1 cellular context compared by ENCODE assay signal in the genomic region with DNA sequence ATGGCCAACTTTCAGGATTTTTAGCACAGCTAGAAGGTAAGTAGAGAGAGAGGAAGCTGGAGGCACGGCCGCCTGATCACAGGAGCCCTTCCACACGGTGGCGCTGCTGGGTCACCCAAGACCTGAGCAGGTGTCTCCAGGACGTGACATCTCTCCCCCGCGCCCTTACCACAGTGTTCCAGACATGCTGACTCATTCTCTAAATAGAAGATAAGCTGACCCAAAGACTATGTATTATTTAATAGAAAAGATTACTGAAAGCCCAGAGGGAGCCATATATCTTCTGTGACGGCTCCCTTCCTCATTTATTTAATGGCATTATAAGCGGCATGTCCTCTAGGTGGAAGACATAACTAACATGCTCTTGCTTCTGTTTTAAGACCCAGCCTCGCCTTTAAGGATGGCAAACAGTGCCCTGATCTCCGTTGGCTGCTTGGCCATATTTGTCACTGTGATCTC.
A peak's percentile ranks its signal among the peaks of the same experiment; 100 is the strongest.
TF ChIP-seq lines count a peak whose summit lies in the region.

No MANE protein-coding gene starts in this region.

TF ChIP-seq in HepG2, 621 proteins besides CTCF, POLR2A, EP300 and RAD21 (continued from another document and continues in another):
- TF ChIP-seq, protein P1, sequence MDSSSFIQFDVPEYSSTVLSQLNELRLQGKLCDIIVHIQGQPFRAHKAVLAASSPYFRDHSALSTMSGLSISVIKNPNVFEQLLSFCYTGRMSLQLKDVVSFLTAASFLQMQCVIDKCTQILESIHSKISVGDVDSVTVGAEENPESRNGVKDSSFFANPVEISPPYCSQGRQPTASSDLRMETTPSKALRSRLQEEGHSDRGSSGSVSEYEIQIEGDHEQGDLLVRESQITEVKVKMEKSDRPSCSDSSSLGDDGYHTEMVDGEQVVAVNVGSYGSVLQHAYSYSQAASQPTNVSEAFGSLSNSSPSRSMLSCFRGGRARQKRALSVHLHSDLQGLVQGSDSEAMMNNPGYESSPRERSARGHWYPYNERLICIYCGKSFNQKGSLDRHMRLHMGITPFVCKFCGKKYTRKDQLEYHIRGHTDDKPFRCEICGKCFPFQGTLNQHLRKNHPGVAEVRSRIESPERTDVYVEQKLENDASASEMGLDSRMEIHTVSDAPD (CRISPR knock-in tag; IDR thresholded peaks at IDR 0.05), result no peak
- TF ChIP-seq, protein P2, sequence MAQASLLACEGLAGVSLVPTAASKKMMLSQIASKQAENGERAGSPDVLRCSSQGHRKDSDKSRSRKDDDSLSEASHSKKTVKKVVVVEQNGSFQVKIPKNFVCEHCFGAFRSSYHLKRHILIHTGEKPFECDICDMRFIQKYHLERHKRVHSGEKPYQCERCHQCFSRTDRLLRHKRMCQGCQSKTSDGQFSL (CRISPR knock-in tag; IDR thresholded peaks at IDR 0.05), result no peak
- no peak for TF ChIP-seq SMARCE1 (IDR thresholded peaks at IDR 0.05; ENCODE audit: borderline replicate concordance)
- TF ChIP-seq ZNF749 (CRISPR knock-in tag; IDR thresholded peaks at IDR 0.05; ENCODE audit: borderline replicate concordance), result no peak
- TF ChIP-seq MXD4 (CRISPR knock-in tag; IDR thresholded peaks at IDR 0.05), result no peak; the same call in 1 of the 2 replicates
- TF ChIP-seq ZNF138 (CRISPR knock-in tag; IDR thresholded peaks at IDR 0.05; ENCODE audit: low read depth), result no peak
- TF ChIP-seq, protein P3, sequence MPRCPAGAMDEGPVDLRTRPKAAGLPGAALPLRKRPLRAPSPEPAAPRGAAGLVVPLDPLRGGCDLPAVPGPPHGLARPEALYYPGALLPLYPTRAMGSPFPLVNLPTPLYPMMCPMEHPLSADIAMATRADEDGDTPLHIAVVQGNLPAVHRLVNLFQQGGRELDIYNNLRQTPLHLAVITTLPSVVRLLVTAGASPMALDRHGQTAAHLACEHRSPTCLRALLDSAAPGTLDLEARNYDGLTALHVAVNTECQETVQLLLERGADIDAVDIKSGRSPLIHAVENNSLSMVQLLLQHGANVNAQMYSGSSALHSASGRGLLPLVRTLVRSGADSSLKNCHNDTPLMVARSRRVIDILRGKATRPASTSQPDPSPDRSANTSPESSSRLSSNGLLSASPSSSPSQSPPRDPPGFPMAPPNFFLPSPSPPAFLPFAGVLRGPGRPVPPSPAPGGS (CRISPR knock-in tag; IDR thresholded peaks at IDR 0.05), result no peak
- TF ChIP-seq, protein P4, sequence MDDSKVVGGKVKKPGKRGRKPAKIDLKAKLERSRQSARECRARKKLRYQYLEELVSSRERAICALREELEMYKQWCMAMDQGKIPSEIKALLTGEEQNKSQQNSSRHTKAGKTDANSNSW (CRISPR knock-in tag; IDR thresholded peaks at IDR 0.05; ENCODE audit: borderline replicate concordance), result no peak
- no peak for TF ChIP-seq ZNF558 (CRISPR knock-in tag; IDR thresholded peaks at IDR 0.05; ENCODE audit: borderline replicate concordance)
- TF ChIP-seq, protein P5, sequence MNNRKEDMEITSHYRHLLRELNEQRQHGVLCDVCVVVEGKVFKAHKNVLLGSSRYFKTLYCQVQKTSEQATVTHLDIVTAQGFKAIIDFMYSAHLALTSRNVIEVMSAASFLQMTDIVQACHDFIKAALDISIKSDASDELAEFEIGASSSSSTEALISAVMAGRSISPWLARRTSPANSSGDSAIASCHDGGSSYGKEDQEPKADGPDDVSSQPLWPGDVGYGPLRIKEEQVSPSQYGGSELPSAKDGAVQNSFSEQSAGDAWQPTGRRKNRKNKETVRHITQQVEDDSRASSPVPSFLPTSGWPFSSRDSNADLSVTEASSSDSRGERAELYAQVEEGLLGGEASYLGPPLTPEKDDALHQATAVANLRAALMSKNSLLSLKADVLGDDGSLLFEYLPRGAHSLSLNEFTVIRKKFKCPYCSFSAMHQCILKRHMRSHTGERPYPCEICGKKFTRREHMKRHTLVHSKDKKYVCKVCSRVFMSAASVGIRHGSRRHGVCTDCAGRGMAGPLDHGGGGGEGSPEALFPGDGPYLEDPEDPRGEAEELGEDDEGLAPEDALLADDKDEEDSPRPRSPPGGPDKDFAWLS (CRISPR knock-in tag; IDR thresholded peaks at IDR 0.05; ENCODE audit: borderline replicate concordance), result no peak
- TF ChIP-seq, protein P6, sequence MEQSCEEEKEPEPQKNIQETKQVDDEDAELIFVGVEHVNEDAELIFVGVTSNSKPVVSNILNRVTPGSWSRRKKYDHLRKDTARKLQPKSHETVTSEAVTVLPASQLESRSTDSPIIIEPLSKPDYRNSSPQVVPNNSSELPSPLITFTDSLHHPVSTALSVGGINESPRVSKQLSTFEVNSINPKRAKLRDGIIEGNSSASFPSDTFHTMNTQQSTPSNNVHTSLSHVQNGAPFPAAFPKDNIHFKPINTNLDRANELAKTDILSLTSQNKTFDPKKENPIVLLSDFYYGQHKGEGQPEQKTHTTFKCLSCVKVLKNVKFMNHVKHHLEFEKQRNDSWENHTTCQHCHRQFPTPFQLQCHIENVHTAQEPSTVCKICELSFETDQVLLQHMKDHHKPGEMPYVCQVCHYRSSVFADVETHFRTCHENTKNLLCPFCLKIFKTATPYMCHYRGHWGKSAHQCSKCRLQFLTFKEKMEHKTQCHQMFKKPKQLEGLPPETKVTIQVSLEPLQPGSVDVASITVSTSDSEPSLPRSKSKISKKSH (CRISPR knock-in tag; IDR thresholded peaks at IDR 0.05; ENCODE audit: borderline replicate concordance), result no peak
- TF ChIP-seq ARNTL (CRISPR knock-in tag; IDR thresholded peaks at IDR 0.05), result peak; percentile 18; the same call in 1 of the 2 replicates
- TF ChIP-seq, protein P7, sequence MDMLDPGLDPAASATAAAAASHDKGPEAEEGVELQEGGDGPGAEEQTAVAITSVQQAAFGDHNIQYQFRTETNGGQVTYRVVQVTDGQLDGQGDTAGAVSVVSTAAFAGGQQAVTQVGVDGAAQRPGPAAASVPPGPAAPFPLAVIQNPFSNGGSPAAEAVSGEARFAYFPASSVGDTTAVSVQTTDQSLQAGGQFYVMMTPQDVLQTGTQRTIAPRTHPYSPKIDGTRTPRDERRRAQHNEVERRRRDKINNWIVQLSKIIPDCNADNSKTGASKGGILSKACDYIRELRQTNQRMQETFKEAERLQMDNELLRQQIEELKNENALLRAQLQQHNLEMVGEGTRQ (IDR thresholded peaks at IDR 0.05; ENCODE audit: low read depth, low read length), result no peak
- TF ChIP-seq, protein P7 (CRISPR knock-in tag; IDR thresholded peaks at IDR 0.05; ENCODE audit: borderline replicate concordance), result no peak
- TF ChIP-seq, protein P8, sequence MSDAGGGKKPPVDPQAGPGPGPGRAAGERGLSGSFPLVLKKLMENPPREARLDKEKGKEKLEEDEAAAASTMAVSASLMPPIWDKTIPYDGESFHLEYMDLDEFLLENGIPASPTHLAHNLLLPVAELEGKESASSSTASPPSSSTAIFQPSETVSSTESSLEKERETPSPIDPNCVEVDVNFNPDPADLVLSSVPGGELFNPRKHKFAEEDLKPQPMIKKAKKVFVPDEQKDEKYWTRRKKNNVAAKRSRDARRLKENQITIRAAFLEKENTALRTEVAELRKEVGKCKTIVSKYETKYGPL (CRISPR knock-in tag; IDR thresholded peaks at IDR 0.05), result no peak
- peak; percentile 92 for TF ChIP-seq FOSL2 (CRISPR knock-in tag; IDR thresholded peaks at IDR 0.05)
- TF ChIP-seq, protein P9, sequence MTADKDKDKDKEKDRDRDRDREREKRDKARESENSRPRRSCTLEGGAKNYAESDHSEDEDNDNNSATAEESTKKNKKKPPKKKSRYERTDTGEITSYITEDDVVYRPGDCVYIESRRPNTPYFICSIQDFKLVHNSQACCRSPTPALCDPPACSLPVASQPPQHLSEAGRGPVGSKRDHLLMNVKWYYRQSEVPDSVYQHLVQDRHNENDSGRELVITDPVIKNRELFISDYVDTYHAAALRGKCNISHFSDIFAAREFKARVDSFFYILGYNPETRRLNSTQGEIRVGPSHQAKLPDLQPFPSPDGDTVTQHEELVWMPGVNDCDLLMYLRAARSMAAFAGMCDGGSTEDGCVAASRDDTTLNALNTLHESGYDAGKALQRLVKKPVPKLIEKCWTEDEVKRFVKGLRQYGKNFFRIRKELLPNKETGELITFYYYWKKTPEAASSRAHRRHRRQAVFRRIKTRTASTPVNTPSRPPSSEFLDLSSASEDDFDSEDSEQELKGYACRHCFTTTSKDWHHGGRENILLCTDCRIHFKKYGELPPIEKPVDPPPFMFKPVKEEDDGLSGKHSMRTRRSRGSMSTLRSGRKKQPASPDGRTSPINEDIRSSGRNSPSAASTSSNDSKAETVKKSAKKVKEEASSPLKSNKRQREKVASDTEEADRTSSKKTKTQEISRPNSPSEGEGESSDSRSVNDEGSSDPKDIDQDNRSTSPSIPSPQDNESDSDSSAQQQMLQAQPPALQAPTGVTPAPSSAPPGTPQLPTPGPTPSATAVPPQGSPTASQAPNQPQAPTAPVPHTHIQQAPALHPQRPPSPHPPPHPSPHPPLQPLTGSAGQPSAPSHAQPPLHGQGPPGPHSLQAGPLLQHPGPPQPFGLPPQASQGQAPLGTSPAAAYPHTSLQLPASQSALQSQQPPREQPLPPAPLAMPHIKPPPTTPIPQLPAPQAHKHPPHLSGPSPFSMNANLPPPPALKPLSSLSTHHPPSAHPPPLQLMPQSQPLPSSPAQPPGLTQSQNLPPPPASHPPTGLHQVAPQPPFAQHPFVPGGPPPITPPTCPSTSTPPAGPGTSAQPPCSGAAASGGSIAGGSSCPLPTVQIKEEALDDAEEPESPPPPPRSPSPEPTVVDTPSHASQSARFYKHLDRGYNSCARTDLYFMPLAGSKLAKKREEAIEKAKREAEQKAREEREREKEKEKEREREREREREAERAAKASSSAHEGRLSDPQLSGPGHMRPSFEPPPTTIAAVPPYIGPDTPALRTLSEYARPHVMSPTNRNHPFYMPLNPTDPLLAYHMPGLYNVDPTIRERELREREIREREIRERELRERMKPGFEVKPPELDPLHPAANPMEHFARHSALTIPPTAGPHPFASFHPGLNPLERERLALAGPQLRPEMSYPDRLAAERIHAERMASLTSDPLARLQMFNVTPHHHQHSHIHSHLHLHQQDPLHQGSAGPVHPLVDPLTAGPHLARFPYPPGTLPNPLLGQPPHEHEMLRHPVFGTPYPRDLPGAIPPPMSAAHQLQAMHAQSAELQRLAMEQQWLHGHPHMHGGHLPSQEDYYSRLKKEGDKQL (CRISPR knock-in tag; IDR thresholded peaks at IDR 0.05; ENCODE audit: low read depth), result no peak
- no peak for TF ChIP-seq ZSCAN12 (CRISPR knock-in tag; IDR thresholded peaks at IDR 0.05)
- no peak for TF ChIP-seq RCOR2 (CRISPR knock-in tag; IDR thresholded peaks at IDR 0.05)
- TF ChIP-seq, protein P10, sequence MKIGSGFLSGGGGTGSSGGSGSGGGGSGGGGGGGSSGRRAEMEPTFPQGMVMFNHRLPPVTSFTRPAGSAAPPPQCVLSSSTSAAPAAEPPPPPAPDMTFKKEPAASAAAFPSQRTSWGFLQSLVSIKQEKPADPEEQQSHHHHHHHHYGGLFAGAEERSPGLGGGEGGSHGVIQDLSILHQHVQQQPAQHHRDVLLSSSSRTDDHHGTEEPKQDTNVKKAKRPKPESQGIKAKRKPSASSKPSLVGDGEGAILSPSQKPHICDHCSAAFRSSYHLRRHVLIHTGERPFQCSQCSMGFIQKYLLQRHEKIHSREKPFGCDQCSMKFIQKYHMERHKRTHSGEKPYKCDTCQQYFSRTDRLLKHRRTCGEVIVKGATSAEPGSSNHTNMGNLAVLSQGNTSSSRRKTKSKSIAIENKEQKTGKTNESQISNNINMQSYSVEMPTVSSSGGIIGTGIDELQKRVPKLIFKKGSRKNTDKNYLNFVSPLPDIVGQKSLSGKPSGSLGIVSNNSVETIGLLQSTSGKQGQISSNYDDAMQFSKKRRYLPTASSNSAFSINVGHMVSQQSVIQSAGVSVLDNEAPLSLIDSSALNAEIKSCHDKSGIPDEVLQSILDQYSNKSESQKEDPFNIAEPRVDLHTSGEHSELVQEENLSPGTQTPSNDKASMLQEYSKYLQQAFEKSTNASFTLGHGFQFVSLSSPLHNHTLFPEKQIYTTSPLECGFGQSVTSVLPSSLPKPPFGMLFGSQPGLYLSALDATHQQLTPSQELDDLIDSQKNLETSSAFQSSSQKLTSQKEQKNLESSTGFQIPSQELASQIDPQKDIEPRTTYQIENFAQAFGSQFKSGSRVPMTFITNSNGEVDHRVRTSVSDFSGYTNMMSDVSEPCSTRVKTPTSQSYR (CRISPR knock-in tag; IDR thresholded peaks at IDR 0.05; ENCODE audit: borderline replicate concordance), result no peak
- TF ChIP-seq GATAD1 (CRISPR knock-in tag; IDR thresholded peaks at IDR 0.05), result peak; percentile 54; the same call in 1 of the 2 replicates
- no peak for TF ChIP-seq THYN1 (CRISPR knock-in tag; IDR thresholded peaks at IDR 0.05; ENCODE audit: borderline replicate concordance, low read depth)
